19 cellular contexts compared by ENCODE assay signal in genomic region chrX:1778817-1779216, GRCh38.
"Had no signal": no experiment of that assay in that cellular context is flagged by ENCODE, and none has a peak within 500 bp of the region (broad histone marks: within the 10 kb centered on the region; RNA-seq: fewer than 3 reads in every experiment).

No MANE protein-coding gene starts in this region.

- H3K27me3 ChIP-seq: ascending aorta, gastroesophageal sphincter, spleen, suprapubic skin had no signal

- DNase-seq: activated CD4-positive, alpha-beta T cell treated with anti-CD3 and anti-CD28 coated beads, Interleukin-2, amount 50 U/mL, for 48 hours; activated gamma-delta T cell treated with Interleukin-2 at 50 U/mL for 16 hours; activated T-cell treated with anti-CD3 and anti-CD28 coated beads, Interleukin-2, amount 50 U/mL, for 48 hours; left ventricle myocardium inferior; mesendoderm; psoas muscle; spleen; stimulated activated CD4-positive, alpha-beta T cell treated with anti-CD3 and anti-CD28 coated beads, Interleukin-1b, Interleukin-23, amount 100 ng/mL, for 48 hours; stimulated activated naive B cell treated with anti-CD40 and anti-IgM and Interleukin-4, amounts not matched to agents 10 μg/mL and 1 μg/mL and 100 μg/mL, for 72 hours; T-helper 17 cell had no signal

- H3K27me3 Mint-ChIP-seq: stimulated activated naive B cell treated with anti-CD40 and anti-IgM and Interleukin-4, amounts not matched to agents 10 μg/mL and 1 μg/mL and 100 μg/mL, for 72 hours; T-helper 17 cell; type B pancreatic cell had no signal

- H3K4me1 Mint-ChIP-seq: nephron, T-helper 17 cell had no signal

- H3K9me3 ChIP-seq: ascending aorta, psoas muscle, suprapubic skin had no signal

- H3K4me3 ChIP-seq: ascending aorta, gastroesophageal sphincter, left ventricle myocardium inferior, psoas muscle, spleen, suprapubic skin had no signal

- H3K4me3 Mint-ChIP-seq: nephron; stimulated activated naive B cell treated with anti-CD40 and anti-IgM and Interleukin-4, amounts not matched to agents 10 μg/mL and 1 μg/mL and 100 μg/mL, for 72 hours; T-helper 17 cell; type B pancreatic cell had no signal

- H3K27ac Mint-ChIP-seq: nephron; stimulated activated naive B cell treated with anti-CD40 and anti-IgM and Interleukin-4, amounts not matched to agents 10 μg/mL and 1 μg/mL and 100 μg/mL, for 72 hours; T-helper 17 cell; type B pancreatic cell had no signal

- ATAC-seq: gastroesophageal sphincter, psoas muscle, sciatic nerve, T-helper 17 cell had no signal

- H3K36me3 ChIP-seq: ascending aorta, gastroesophageal sphincter, left ventricle myocardium inferior, spleen, suprapubic skin had no signal

- FAIRE-seq: colon, endothelial cell of umbilical vein, keratinocyte had no signal
